Comparison of ENCODE assay signal across 15 cellular contexts in the genomic region with DNA sequence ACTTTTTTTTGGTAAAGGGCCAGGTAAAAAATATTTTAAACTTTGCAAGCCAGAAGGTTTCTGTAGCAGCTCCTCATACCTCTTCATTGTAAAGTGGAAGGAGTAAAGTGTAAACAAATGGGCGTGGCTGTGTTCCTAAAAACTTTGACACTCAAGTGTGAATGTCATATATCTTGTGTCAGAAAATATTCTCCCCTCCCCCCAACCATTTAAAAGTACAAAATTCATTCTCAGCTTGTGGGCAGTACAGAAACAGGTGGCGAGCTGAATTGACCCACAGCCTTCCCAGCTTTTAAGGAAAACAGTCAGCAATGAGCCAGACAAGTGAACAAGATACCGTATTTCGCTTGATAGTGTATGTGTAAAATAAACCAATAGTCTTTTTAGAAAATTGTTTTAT. TPM values are rescaled to one million over a fixed set of nuclear protein-coding genes. Genes with fewer than 3 reads are reported as not detected.
DNase-seq lines count a peak whose midpoint lies in the region; ATAC-seq and TF ChIP-seq lines count a peak whose summit lies in the region.
"Had no signal": no experiment of that assay in that cellular context is flagged by ENCODE, and none has a peak within 500 bp of the region (broad histone marks: within the 10 kb centered on the region; RNA-seq: fewer than 3 reads in every experiment).

No MANE protein-coding gene starts in this region.

- H3K9me3 Mint-ChIP-seq in chondrocyte (ENCODE audit: low read depth) (no peaks in the 10 kb centered on the region), osteocyte (ENCODE audit: unreplicated experiment) (no peaks in the 10 kb centered on the region)

- H3K36me3 Mint-ChIP-seq in chondrocyte (ENCODE audit: low read depth) (peaks cover 5% of the 10 kb centered on the region), osteocyte (ENCODE audit: unreplicated experiment) (peaks cover 27% of the 10 kb centered on the region)

- H4K20me1 ChIP-seq in DOHH2 (ENCODE audit: control insufficient read depth, insufficient read depth, low read depth, low read length), result no peaks in the 10 kb centered on the region

- H3F3A ChIP-seq in DOHH2 (ENCODE audit: control insufficient read depth, insufficient read depth), result peaks cover 16% of the 10 kb centered on the region

- H3K36me3 ChIP-seq in DOHH2 (ENCODE audit: control insufficient read depth, low read length), result peaks cover 10% of the 10 kb centered on the region

- H3K9me2 ChIP-seq in DOHH2 (replicated peaks; ENCODE audit: control insufficient read depth, low read length), result no peaks in the 10 kb centered on the region

- no peak for ATAC-seq in GM21576 (IDR thresholded peaks at IDR 0.05; ENCODE audit: unreplicated experiment)

- peaks cover 11% of the 10 kb centered on the region for H3K79me2 ChIP-seq in DOHH2 (ENCODE audit: control insufficient read depth, low read length)

- H3K4me1 Mint-ChIP-seq in chondrocyte (ENCODE audit: low read depth), result peaks cover 75% of the 10 kb centered on the region
- H3K4me1 Mint-ChIP-seq in osteocyte (ENCODE audit: unreplicated experiment), result peaks cover 54% of the 10 kb centered on the region

- H3K4me3 ChIP-seq in DOHH2 (ENCODE audit: low read length), result no peak overlapping the region
- H3K4me3 ChIP-seq: testis had no signal

- no peak for TF ChIP-seq CTCF in DOHH2 (IDR thresholded peaks at IDR 0.05; ENCODE audit: low read depth, low read length, poor library complexity, severe bottlenecking)
- TF ChIP-seq CTCF in chondrocyte (IDR thresholded peaks at IDR 0.05), result no peak
- no peak for TF ChIP-seq CTCF in osteocyte (IDR thresholded peaks at IDR 0.05)

- DNase-seq in NCI-H460 (ENCODE audit: extremely low read depth, low read depth) (peak; percentile 58), chondrocyte (ENCODE audit: low spot score) (no peak), osteocyte (ENCODE audit: extremely low spot score, unreplicated experiment) (no peak), GM19240 (ENCODE audit: insufficient read length, low spot score) (no peak), DMS153 treated with DMSO at 0.1 percent for 48 hours (lab: John Stamatoyannopoulos, UW; ENCODE audit: unreplicated experiment) (no peak), NCI-H446 (lab: John Stamatoyannopoulos, UW) (no peak)
- DNase-seq: activated naive CD4-positive, alpha-beta T cell treated with anti-CD3 and anti-CD28 coated beads, Interleukin-2, amount 50 U/mL, for 16 hours; hippocampal formation; kidney glomerular epithelial cell; MV-4-11; NCI-H2081 treated with DMSO at 0.1 percent for 48 hours; NCI-H526 treated with DMSO at 0.1 percent for 48 hours; testis had no signal

- peak overlapping the region; percentile 86 for H3K4me2 ChIP-seq in DOHH2 (ENCODE audit: low read length)

- H3K4me3 Mint-ChIP-seq in chondrocyte (ENCODE audit: unreplicated experiment) (no peak overlapping the region), osteocyte (ENCODE audit: unreplicated experiment) (no peak overlapping the region)

- H3K27ac ChIP-seq in DOHH2 (ENCODE audit: low read depth, low read length), result no peak overlapping the region
- H3K27ac ChIP-seq: testis had no signal

- H3K27ac Mint-ChIP-seq in chondrocyte (ENCODE audit: unreplicated experiment) (peak overlapping the region; percentile 57), osteocyte (ENCODE audit: unreplicated experiment) (peak overlapping the region; percentile 60)

- no peaks in the 10 kb centered on the region for H3K27me3 Mint-ChIP-seq in chondrocyte (ENCODE audit: low read depth)
- no peaks in the 10 kb centered on the region for H3K27me3 Mint-ChIP-seq in osteocyte (ENCODE audit: unreplicated experiment)

- H3K9me3 ChIP-seq in DOHH2 (ENCODE audit: control insufficient read depth, insufficient read depth, low read length), result no peaks in the 10 kb centered on the region
- H3K9me3 ChIP-seq: testis had no signal

- H3K4me1 ChIP-seq in DOHH2 (ENCODE audit: control insufficient read depth, low read length), result peaks cover 40% of the 10 kb centered on the region

- H3K27me3 ChIP-seq in DOHH2 (ENCODE audit: control insufficient read depth, low read length), result no peaks in the 10 kb centered on the region
- H3K27me3 ChIP-seq: testis had no signal

RNA-seq across cellular contexts. Expression of a gene that starts 4.0 kb away (rescaled TPM):
- 45.5 and 50.2 TPM in 2 replicates for total RNA-seq in NCI-H460 (2014; rRNA removed; shearing (Covaris generic))
- polyA plus RNA-seq in NCI-H460 (2014; cell fraction: nucleus; rRNA removed), result 7.5 and 10.5 TPM in 2 replicates
- 75.3 to 93.3 TPM (median 82.8 TPM) in 3 replicates for total RNA-seq in chondrocyte
- total RNA-seq in osteocyte, result 86.0 and 96.1 TPM in 2 replicates
